In the genomic region with DNA sequence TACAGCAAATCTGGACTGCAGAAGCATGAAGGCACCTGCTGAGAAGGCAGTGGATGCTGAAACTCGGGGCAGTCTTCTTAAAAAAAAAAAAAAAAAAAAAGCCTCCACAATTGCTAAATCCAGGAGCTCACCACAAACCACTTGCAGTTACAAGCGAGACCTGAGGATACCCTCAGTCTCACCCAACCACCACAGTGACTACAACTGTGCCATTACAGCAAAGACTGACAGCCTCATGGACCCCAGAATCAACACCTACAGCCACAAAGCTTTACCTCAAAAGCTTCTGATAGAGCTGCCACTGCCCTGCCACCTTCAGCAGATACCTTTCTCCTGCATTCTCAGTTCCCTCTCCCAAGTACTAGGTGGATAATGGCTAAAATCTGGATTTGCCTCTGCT, we compare ENCODE assay signal across 21 cellular contexts. TPM values are rescaled to one million over a fixed set of nuclear protein-coding genes. Genes with fewer than 3 reads are reported as not detected.
"Had no signal": no experiment of that assay in that cellular context is flagged by ENCODE, and none has a peak within 500 bp of the region (broad histone marks: within the 10 kb centered on the region; RNA-seq: fewer than 3 reads in every experiment).

No MANE protein-coding gene starts in this region.

- H3K4me3 Mint-ChIP-seq: activated CD8-positive, alpha-beta T cell treated with anti-CD3 and anti-CD28 coated beads, Interleukin-2, amount 10 ng/mL, durations not matched to agents 7 days and 5 days; activated naive CD8-positive, alpha-beta T cell treated with anti-CD3 and anti-CD28 coated beads, Interleukin-2, amount 50 U/mL, for 24 hours; activated T-helper 1 cell treated with anti-CD3 and anti-CD28 coated beads, Interleukin-12 subunit alpha, Interleukin-12 subunit beta, Interleukin-2, Interleukin-4 antibody, amounts not matched to agents 30 ng/mL and 10 ng/mL and 1 ng/mL, durations not matched to agents 14 hours and 24 hours and 36 hours; mesothelial cell of epicardium; naive thymus-derived CD8-positive, alpha-beta T cell; stimulated activated naive B cell treated with anti-CD40 and anti-IgM and Interleukin-4, amounts not matched to agents 10 μg/mL and 1 μg/mL and 100 μg/mL, for 72 hours; type B pancreatic cell had no signal

- H3K27ac ChIP-seq: body of pancreas, cardiac muscle cell, heart left ventricle had no signal

- H3K4me1 Mint-ChIP-seq: activated naive CD8-positive, alpha-beta T cell treated with anti-CD3 and anti-CD28 coated beads, Interleukin-2, amount 50 U/mL, for 24 hours; naive thymus-derived CD8-positive, alpha-beta T cell; stimulated activated naive B cell treated with anti-CD40 and anti-IgM and Interleukin-4, amounts not matched to agents 10 μg/mL and 1 μg/mL and 100 μg/mL, for 72 hours had no signal

- H3K9me3 Mint-ChIP-seq: activated naive CD8-positive, alpha-beta T cell treated with anti-CD3 and anti-CD28 coated beads, Interleukin-2, amount 50 U/mL, for 24 hours; activated T-helper 1 cell treated with anti-CD3 and anti-CD28 coated beads, Interleukin-12 subunit alpha, Interleukin-12 subunit beta, Interleukin-2, Interleukin-4 antibody, amounts not matched to agents 30 ng/mL and 10 ng/mL and 1 ng/mL, durations not matched to agents 14 hours and 24 hours and 36 hours; type B pancreatic cell had no signal

- H3K4me1 ChIP-seq: body of pancreas had no signal

- H3K27me3 ChIP-seq: body of pancreas, cardiac muscle cell, heart left ventricle had no signal

- H3K36me3 ChIP-seq: cardiac muscle cell, heart left ventricle had no signal

- H3K9me3 ChIP-seq: body of pancreas, heart left ventricle had no signal

- H3K4me3 ChIP-seq: body of pancreas, cardiac muscle cell, heart left ventricle had no signal

- ATAC-seq: activated CD8-positive, alpha-beta T cell treated with anti-CD3 and anti-CD28 coated beads, Interleukin-2, amount 10 ng/mL, durations not matched to agents 7 days and 5 days; activated naive CD8-positive, alpha-beta T cell treated with anti-CD3 and anti-CD28 coated beads, Interleukin-2, amount 50 U/mL, for 24 hours; body of pancreas; heart left ventricle; left ventricle myocardium superior; naive thymus-derived CD8-positive, alpha-beta T cell; sciatic nerve; stimulated activated naive B cell treated with anti-CD40 and anti-IgM and Interleukin-4, amounts not matched to agents 10 μg/mL and 1 μg/mL and 100 μg/mL, for 72 hours had no signal

- H3K27ac Mint-ChIP-seq: activated CD8-positive, alpha-beta T cell treated with anti-CD3 and anti-CD28 coated beads, Interleukin-2, amount 10 ng/mL, durations not matched to agents 7 days and 5 days; activated naive CD8-positive, alpha-beta T cell treated with anti-CD3 and anti-CD28 coated beads, Interleukin-2, amount 50 U/mL, for 24 hours; activated T-helper 1 cell treated with anti-CD3 and anti-CD28 coated beads, Interleukin-12 subunit alpha, Interleukin-12 subunit beta, Interleukin-2, Interleukin-4 antibody, amounts not matched to agents 30 ng/mL and 10 ng/mL and 1 ng/mL, durations not matched to agents 14 hours and 24 hours and 36 hours; mesothelial cell of epicardium; naive thymus-derived CD8-positive, alpha-beta T cell; stimulated activated naive B cell treated with anti-CD40 and anti-IgM and Interleukin-4, amounts not matched to agents 10 μg/mL and 1 μg/mL and 100 μg/mL, for 72 hours; type B pancreatic cell had no signal

- DNase-seq: activated CD4-positive, alpha-beta T cell treated with anti-CD3 and anti-CD28 coated beads for 1 hour; activated CD4-positive, alpha-beta T cell treated with anti-CD3 and anti-CD28 coated beads, Interleukin-2, amount 50 U/mL, for 1 hour; activated CD8-positive, alpha-beta T cell treated with anti-CD3 and anti-CD28 coated beads, Interleukin-2, amount 10 ng/mL, durations not matched to agents 7 days and 5 days; activated gamma-delta T cell; activated naive CD4-positive, alpha-beta T cell treated with anti-CD3 and anti-CD28 coated beads, Interleukin-2, amount 50 U/mL, for 16 hours; activated naive CD8-positive, alpha-beta T cell treated with anti-CD3 and anti-CD28 coated beads, Interleukin-2, amount 50 U/mL, for 24 hours; body of pancreas; cortex of kidney; heart left ventricle; left ventricle myocardium superior; mammary epithelial cell; naive thymus-derived CD8-positive, alpha-beta T cell; small intestine; stimulated activated CD4-positive, alpha-beta T cell treated with anti-CD3 and anti-CD28 coated beads, Interleukin-2, amount 100 ng/mL, for 24 hours; stimulated activated naive B cell treated with anti-CD40 and anti-IgM and Interleukin-4, amounts not matched to agents 10 μg/mL and 1 μg/mL and 100 μg/mL, for 72 hours had no signal

- H3K36me3 Mint-ChIP-seq: mesothelial cell of epicardium; naive thymus-derived CD8-positive, alpha-beta T cell; stimulated activated naive B cell treated with anti-CD40 and anti-IgM and Interleukin-4, amounts not matched to agents 10 μg/mL and 1 μg/mL and 100 μg/mL, for 72 hours; type B pancreatic cell had no signal

- H3K27me3 Mint-ChIP-seq: activated naive CD8-positive, alpha-beta T cell treated with anti-CD3 and anti-CD28 coated beads, Interleukin-2, amount 50 U/mL, for 24 hours; naive thymus-derived CD8-positive, alpha-beta T cell; stimulated activated naive B cell treated with anti-CD40 and anti-IgM and Interleukin-4, amounts not matched to agents 10 μg/mL and 1 μg/mL and 100 μg/mL, for 72 hours; type B pancreatic cell had no signal

RNA-seq across cellular contexts. Expression of a gene that starts 9.0 kb away (rescaled TPM):
- total RNA-seq: activated CD8-positive, alpha-beta T cell treated with anti-CD3 and anti-CD28 coated beads, Interleukin-2, amount 10 ng/mL, durations not matched to agents 7 days and 5 days; activated T-helper 1 cell treated with anti-CD3 and anti-CD28 coated beads, Interleukin-12 subunit alpha, Interleukin-12 subunit beta, Interleukin-2, Interleukin-4 antibody, amounts not matched to agents 30 ng/mL and 10 ng/mL and 1 ng/mL, durations not matched to agents 14 hours and 24 hours and 36 hours; epithelial cell of proximal tubule; naive thymus-derived CD8-positive, alpha-beta T cell had no signal
